Comparison of ENCODE assay signal across 28 cellular contexts in genomic region chrX:23394421-23394820, GRCh38. TPM values are rescaled to one million over a fixed set of nuclear protein-coding genes. Genes with fewer than 3 reads are reported as not detected.
DNase-seq lines count a peak whose midpoint lies in the region; ATAC-seq, FAIRE-seq and TF ChIP-seq lines count a peak whose summit lies in the region.
"Had no signal": no experiment of that assay in that cellular context is flagged by ENCODE, and none has a peak within 500 bp of the region (broad histone marks: within the 10 kb centered on the region; RNA-seq: fewer than 3 reads in every experiment).

No MANE protein-coding gene starts in this region.

- H3K9me3 Mint-ChIP-seq in MCF 10A (ENCODE audit: unreplicated experiment) = no peaks in the 10 kb centered on the region
- no peaks in the 10 kb centered on the region for H3K9me3 Mint-ChIP-seq in type B pancreatic cell
- H3K9me3 Mint-ChIP-seq in activated naive CD8-positive, alpha-beta T cell treated with anti-CD3 and anti-CD28 coated beads, Interleukin-2, amount 50 U/mL, for 24 hours = no peaks in the 10 kb centered on the region
- H3K9me3 Mint-ChIP-seq: activated T-cell treated with anti-CD3 and anti-CD28 coated beads, Interleukin-2, amount 50 U/mL, for 72 hours; effector memory CD8-positive, alpha-beta T cell; natural killer cell had no signal

- H3K27ac ChIP-seq in HEK293 (ENCODE audit: extremely low read depth, low read depth, low read length) = no peak overlapping the region
- H3K27ac ChIP-seq in KMS-11 = no peak overlapping the region
- H3K27ac ChIP-seq: C4-2B, coronary artery, SJSA1, thoracic aorta had no signal

- H3K4me3 Mint-ChIP-seq in MCF 10A (ENCODE audit: unreplicated experiment) (no peak overlapping the region), type B pancreatic cell (no peak overlapping the region)
- no peak overlapping the region for H3K4me3 Mint-ChIP-seq in activated naive CD8-positive, alpha-beta T cell treated with anti-CD3 and anti-CD28 coated beads, Interleukin-2, amount 50 U/mL, for 24 hours
- H3K4me3 Mint-ChIP-seq: activated T-cell treated with anti-CD3 and anti-CD28 coated beads, Interleukin-2, amount 50 U/mL, for 72 hours; effector memory CD8-positive, alpha-beta T cell; mesothelial cell of epicardium; natural killer cell had no signal

- H3K4me1 Mint-ChIP-seq in MCF 10A (ENCODE audit: insufficient read depth, unreplicated experiment) = no peaks in the 10 kb centered on the region
- peaks cover 8% of the 10 kb centered on the region for H3K4me1 Mint-ChIP-seq in type B pancreatic cell (ENCODE audit: unreplicated experiment)
- no peaks in the 10 kb centered on the region for H3K4me1 Mint-ChIP-seq in activated naive CD8-positive, alpha-beta T cell treated with anti-CD3 and anti-CD28 coated beads, Interleukin-2, amount 50 U/mL, for 24 hours
- H3K4me1 Mint-ChIP-seq: natural killer cell had no signal

- no TSS peak for BruUV-seq in MCF 10A (replicated peaks; lab: Mats Ljungman, UMichigan)

- H2AFZ ChIP-seq in KMS-11 (ENCODE audit: low read depth) = no peak overlapping the region

- H3K27me3 ChIP-seq in KMS-11 (ENCODE audit: insufficient read depth, low read depth) = no peaks in the 10 kb centered on the region
- H3K27me3 ChIP-seq: SJSA1 had no signal

- no peaks in the 10 kb centered on the region for H4K20me1 ChIP-seq in KMS-11 (ENCODE audit: insufficient read depth)

- H3K36me3 Mint-ChIP-seq in MCF 10A (ENCODE audit: insufficient read depth, unreplicated experiment) (no peaks in the 10 kb centered on the region), type B pancreatic cell (no peaks in the 10 kb centered on the region)
- no peaks in the 10 kb centered on the region for H3K36me3 Mint-ChIP-seq in activated naive CD8-positive, alpha-beta T cell treated with anti-CD3 and anti-CD28 coated beads, Interleukin-2, amount 50 U/mL, for 24 hours (ENCODE audit: low read depth)
- H3K36me3 Mint-ChIP-seq: natural killer cell had no signal

- peaks cover 84% of the 10 kb centered on the region for H3K27me3 Mint-ChIP-seq in MCF 10A (ENCODE audit: insufficient read depth, unreplicated experiment)
- H3K27me3 Mint-ChIP-seq in type B pancreatic cell = no peaks in the 10 kb centered on the region
- no peaks in the 10 kb centered on the region for H3K27me3 Mint-ChIP-seq in activated naive CD8-positive, alpha-beta T cell treated with anti-CD3 and anti-CD28 coated beads, Interleukin-2, amount 50 U/mL, for 24 hours
- H3K27me3 Mint-ChIP-seq: effector memory CD8-positive, alpha-beta T cell had no signal

- POLR2A ChIA-PET in HEK293 (lab: Yijun Ruan, JAX) = no interaction called here
- POLR2A ChIA-PET in MCF 10A (lab: Yijun Ruan, JAX) = interaction anchor here (0.5 to 0.6 kb wide), 2 partner anchors 9 to 1484 kb away, joined by 3 read pairs; no protein-coding TSS in a partner anchor

- H3K36me3 ChIP-seq in HEK293 (ENCODE audit: control insufficient read depth in 2 of 2, insufficient read depth in 1 of 2, low read length in 2 of 2) = no peaks in the 10 kb centered on the region
- H3K36me3 ChIP-seq in KMS-11 (ENCODE audit: insufficient read depth) = no peaks in the 10 kb centered on the region
- no peaks in the 10 kb centered on the region for H3K36me3 ChIP-seq in mucosa of descending colon (ENCODE audit: low read depth)
- H3K36me3 ChIP-seq: SJSA1, thoracic aorta had no signal

- intact Hi-C loops in MCF 10A (cut with micrococcal nuclease) (no loop called here), mucosa of descending colon (cut with DNase I, micrococcal nuclease) (no loop called here)

- DNase-seq in MCF 10A (ENCODE audit: unreplicated experiment) (peak; percentile 20), mucosa of descending colon (peak in 1 of 3 donors; percentile 19), type B pancreatic cell (ENCODE audit: extremely low spot score, unreplicated experiment) (no peak), RCC 7860 (ENCODE audit: low spot score) (no peak), NCI-H1105 (lab: John Stamatoyannopoulos, UW) (no peak)
- DNase-seq in activated naive CD8-positive, alpha-beta T cell treated with anti-CD3 and anti-CD28 coated beads, Interleukin-2, amount 50 U/mL, for 24 hours = no peak
- DNase-seq: activated CD4-positive, alpha-beta T cell treated with anti-CD3 and anti-CD28 coated beads, Interleukin-2, amount 50 U/mL, for 4 hours; activated CD4-positive, CD25-positive, alpha-beta regulatory T cell; activated naive CD4-positive, alpha-beta T cell; activated T-cell treated with anti-CD3 and anti-CD28 coated beads, Interleukin-2, amount 50 U/mL, for 72 hours; effector memory CD8-positive, alpha-beta T cell; foreskin melanocyte; hypothalamus; IMR-90; left ventricle myocardium superior; natural killer cell; NCI-H1436; NCI-H510A treated with DMSO at 0.1 percent for 48 hours; occipital lobe; stimulated activated naive CD8-positive, alpha-beta T cell treated with anti-CD3 and anti-CD28 coated beads, Interleukin-15, Interleukin-2, amounts not matched to agents 100 U/mL and 50 U/mL, for 24 hours had no signal

- no peak for FAIRE-seq in RCC 7860 (lab: Jason Lieb, UNC)

- H3K9me3 ChIP-seq in HEK293 (ENCODE audit: control insufficient read depth, insufficient read depth, low read depth, low read length) (no peaks in the 10 kb centered on the region), mucosa of descending colon (no peaks in the 10 kb centered on the region)
- H3K9me3 ChIP-seq: SJSA1, thoracic aorta had no signal

- H3K4me1 ChIP-seq in HEK293 (ENCODE audit: control insufficient read depth, insufficient read depth, low read length) (no peaks in the 10 kb centered on the region), KMS-11 (ENCODE audit: low read depth, poor library complexity, severe bottlenecking) (peaks cover 19% of the 10 kb centered on the region), mucosa of descending colon (ENCODE audit: low read depth) (no peaks in the 10 kb centered on the region)
- H3K4me1 ChIP-seq: SJSA1 had no signal

- H3K27ac Mint-ChIP-seq in MCF 10A (ENCODE audit: low read depth, unreplicated experiment) (no peak overlapping the region), type B pancreatic cell (no peak overlapping the region)
- H3K27ac Mint-ChIP-seq in activated naive CD8-positive, alpha-beta T cell treated with anti-CD3 and anti-CD28 coated beads, Interleukin-2, amount 50 U/mL, for 24 hours = no peak overlapping the region
- H3K27ac Mint-ChIP-seq: activated T-cell treated with anti-CD3 and anti-CD28 coated beads, Interleukin-2, amount 50 U/mL, for 72 hours; effector memory CD8-positive, alpha-beta T cell; mesothelial cell of epicardium; natural killer cell had no signal

- TF ChIP-seq CTCF in HEK293 (tag by site-specific recombination; IDR thresholded peaks at IDR 0.05) = no peak
- TF ChIP-seq CTCF in KMS-11 (conservative IDR thresholded peaks at IDR 0.05; ENCODE audit: low read depth, low read length) = no peak
- no peak for TF ChIP-seq CTCF in MCF 10A (IDR thresholded peaks at IDR 0.05; ENCODE audit: unreplicated experiment)
- no peak for TF ChIP-seq CTCF in mucosa of descending colon (IDR thresholded peaks at IDR 0.05)
- TF ChIP-seq CTCF in type B pancreatic cell (conservative IDR thresholded peaks at IDR 0.05) = no peak

- ATAC-seq in mucosa of descending colon = peak; percentile 26
- no peak for ATAC-seq in activated naive CD8-positive, alpha-beta T cell treated with anti-CD3 and anti-CD28 coated beads, Interleukin-2, amount 50 U/mL, for 24 hours
- ATAC-seq: activated T-cell treated with anti-CD3 and anti-CD28 coated beads, Interleukin-2, amount 50 U/mL, for 72 hours; effector memory CD8-positive, alpha-beta T cell; esophagus mucosa; left ventricle myocardium superior; natural killer cell; stimulated activated naive CD8-positive, alpha-beta T cell treated with anti-CD3 and anti-CD28 coated beads, Interleukin-15, Interleukin-2, amounts not matched to agents 100 U/mL and 50 U/mL, for 24 hours had no signal

- H3K9ac ChIP-seq in KMS-11 = no peak overlapping the region

- H3K4me3 ChIP-seq in HEK293 (ENCODE audit: low read depth, low read length) (no peak overlapping the region), KMS-11 (IDR thresholded peaks at IDR 0.05; ENCODE audit: insufficient read depth, low read depth, low read length) (no peak overlapping the region), mucosa of descending colon (no peak overlapping the region)
- H3K4me3 ChIP-seq: coronary artery, SJSA1, thoracic aorta had no signal

- H3K4me2 ChIP-seq in KMS-11 = peak overlapping the region; percentile 23; the same call in 1 of the 2 replicates

- CTCF ChIA-PET in HEK293 (lab: Yijun Ruan, JAX) = interaction anchor here (1.0 kb wide), 1 partner anchor 11 kb away, joined by 3 read pairs; no protein-coding TSS in a partner anchor
- CTCF ChIA-PET in MCF 10A (lab: Yijun Ruan, JAX) = no interaction called here

- H3K79me2 ChIP-seq in KMS-11 (ENCODE audit: insufficient read depth, low read depth) = no peaks in the 10 kb centered on the region

TF ChIP-seq in HEK293, 187 proteins besides CTCF, POLR2A, EP300 and RAD21:
- TF ChIP-seq ZSCAN4 (tag by site-specific recombination; IDR thresholded peaks at IDR 0.05) (peak; percentile 33; the same call in 1 of the 2 replicates), ELK4 (IDR thresholded peaks at IDR 0.05; ENCODE audit: borderline replicate concordance, low read depth, low read length) (no peak)
TF ChIP-seq in HEK293: peak in this region for 1.

RNA-seq across cellular contexts. Expression of gene PTCHD1, which starts 59.8 kb away (rescaled TPM):
- total RNA-seq in MCF 10A (2022) (not detected in 2 replicates), mucosa of descending colon (10 to 100 TPM in 1 of 3 donors, under 1 TPM in 2; 0.61 to 16.0 (median 0.63) TPM), type B pancreatic cell (ENCODE audit: low replicate concordance) (6.0 and 21.6 TPM in 2 replicates)
- total RNA-seq: activated T-cell treated with anti-CD3 and anti-CD28 coated beads, Interleukin-2, amount 50 U/mL, for 72 hours; IMR-90; natural killer cell; SJSA1 had no signal
